In the genomic region with DNA sequence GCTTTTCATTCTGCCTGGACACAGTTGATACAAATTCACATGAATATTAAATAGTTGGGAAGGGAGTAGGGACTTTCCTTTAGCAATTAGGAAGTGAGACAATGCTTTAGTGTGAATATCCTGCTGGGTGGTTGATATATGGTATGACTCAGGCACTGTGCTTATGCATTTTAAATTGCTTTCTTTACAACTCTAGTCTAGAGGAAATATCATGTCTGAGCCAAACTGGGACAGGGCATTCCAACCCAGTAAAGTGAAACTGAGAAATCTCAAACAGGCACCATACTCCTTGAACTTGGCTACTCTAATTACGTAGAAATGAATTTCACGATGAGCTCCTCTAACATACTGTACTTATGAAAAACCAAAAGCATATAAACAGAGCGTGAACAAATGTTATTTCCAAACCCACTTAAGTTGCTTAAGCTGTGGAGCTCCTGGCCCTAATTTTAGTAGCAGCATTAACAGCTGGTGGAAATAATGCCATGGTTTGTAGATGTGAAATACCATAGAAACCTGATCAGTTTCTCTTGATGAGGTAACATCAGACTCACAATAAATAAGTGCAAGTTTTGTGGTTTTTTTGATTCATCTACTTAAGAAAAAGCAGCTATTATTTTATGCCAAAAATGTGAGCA, we compare ENCODE assay signal across 12 cellular contexts.
DNase-seq lines count a peak whose midpoint lies in the region; ATAC-seq, FAIRE-seq and TF ChIP-seq lines count a peak whose summit lies in the region.
"Had no signal": no experiment of that assay in that cellular context is flagged by ENCODE, and none has a peak within 500 bp of the region (broad histone marks: within the 10 kb centered on the region; RNA-seq: fewer than 3 reads in every experiment).

No MANE protein-coding gene starts in this region.

- no peak overlapping the region for H3K27ac Mint-ChIP-seq in MCF 10A (ENCODE audit: low read depth, unreplicated experiment)
- no peak overlapping the region for H3K27ac Mint-ChIP-seq in activated CD8-positive, alpha-beta T cell treated with anti-CD3 and anti-CD28 coated beads for 36 hours

- 0% methylated on average over 3 of the region's 3 CpGs for WGBS in GM12878 (ENCODE audit: insufficient coverage, insufficient replicate concordance, low lambda C conversion rate, missing lambda C conversion rate)

- in situ Hi-C loops in GM12878 (cut with MboI) = no loop called here

- H3K27me3 ChIP-seq in breast epithelium (no peaks in the 10 kb centered on the region), GM12878 (replicated peaks in 1 of 2; ENCODE audit: control insufficient read depth in 2 of 2, insufficient read depth in 2 of 2, low read length in 1 of 2) (no peaks in the 10 kb centered on the region), keratinocyte (ENCODE audit: control insufficient read depth, extremely low read depth, insufficient read depth, low read length) (no peaks in the 10 kb centered on the region), upper lobe of right lung (no peaks in the 10 kb centered on the region)
- H3K27me3 ChIP-seq: neutrophil had no signal

- no peak overlapping the region for H3K4me3 Mint-ChIP-seq in MCF 10A (ENCODE audit: unreplicated experiment)
- no peak overlapping the region for H3K4me3 Mint-ChIP-seq in activated CD8-positive, alpha-beta T cell treated with anti-CD3 and anti-CD28 coated beads for 36 hours

- H3K27me3 Mint-ChIP-seq in MCF 10A (ENCODE audit: insufficient read depth, unreplicated experiment) = no peaks in the 10 kb centered on the region
- no peaks in the 10 kb centered on the region for H3K27me3 Mint-ChIP-seq in activated CD8-positive, alpha-beta T cell treated with anti-CD3 and anti-CD28 coated beads for 36 hours

- H3K9me1 ChIP-seq in keratinocyte (ENCODE audit: control insufficient read depth, extremely low read depth, insufficient read depth, low read length) = no peaks in the 10 kb centered on the region

- no peaks in the 10 kb centered on the region for H3K9me3 ChIP-seq in breast epithelium
- H3K9me3 ChIP-seq in GM12878 (replicated peaks; ENCODE audit: control insufficient read depth, insufficient read depth, low read length) = no peaks in the 10 kb centered on the region
- no peaks in the 10 kb centered on the region for H3K9me3 ChIP-seq in keratinocyte (ENCODE audit: control insufficient read depth, low read depth, low read length)
- no peaks in the 10 kb centered on the region for H3K9me3 ChIP-seq in upper lobe of right lung
- H3K9me3 ChIP-seq: neutrophil had no signal

- TF ChIP-seq CTCF in MCF 10A (IDR thresholded peaks at IDR 0.05; ENCODE audit: unreplicated experiment) (no peak), breast epithelium (IDR thresholded peaks at IDR 0.05) (no peak), GM12878 (IDR thresholded peaks at IDR 0.05 in 2 of 3, conservative IDR thresholded peaks at IDR 0.05 in 1 of 3; ENCODE audit: control insufficient read depth in 2 of 3, extremely low read depth in 1 of 3, insufficient read depth in 1 of 3, low read depth in 3 of 3, low read length in 3 of 3) (no peak), keratinocyte (optimal IDR thresholded peaks at IDR 0.05 in 1 of 3, IDR thresholded peaks at IDR 0.05 in 1 of 3, conservative IDR thresholded peaks at IDR 0.05 in 1 of 3; ENCODE audit: extremely low read depth in 1 of 3, insufficient read depth in 2 of 3, low read length in 3 of 3) (no peak), upper lobe of right lung (IDR thresholded peaks at IDR 0.05) (no peak)
- TF ChIP-seq CTCF in activated CD8-positive, alpha-beta T cell treated with anti-CD3 and anti-CD28 coated beads for 36 hours (IDR thresholded peaks at IDR 0.05) = no peak

- DNase-seq in MCF 10A (ENCODE audit: unreplicated experiment) (peak; percentile 52), breast epithelium (ENCODE audit: low spot score in 2 of 2) (no peak), GM12878 (ENCODE audit: low read depth, low spot score) (no peak), keratinocyte (ENCODE audit: low read depth, low spot score) (peak; percentile 26), upper lobe of right lung (no peak)
- no peak for DNase-seq in activated effector memory CD4-positive, alpha-beta T cell treated with anti-CD3 and anti-CD28 coated beads, Interleukin-2, amount 50 U/mL, for 16 hours
- no peak for DNase-seq in activated CD8-positive, alpha-beta T cell treated with anti-CD3 and anti-CD28 coated beads for 36 hours
- DNase-seq: erythroblast, NCI-H1105 treated with DMSO at 0.1 percent for 48 hours, T-helper 1 cell had no signal

- H4K20me1 ChIP-seq in GM12878 (ENCODE audit: control insufficient read depth, insufficient read depth) (no peaks in the 10 kb centered on the region), keratinocyte (ENCODE audit: control insufficient read depth, extremely low read depth, insufficient read depth, low read length) (no peaks in the 10 kb centered on the region)

- H3K4me3 ChIP-seq in breast epithelium (no peak overlapping the region), GM12878 (no peak overlapping the region), keratinocyte (ENCODE audit: control insufficient read depth in 2 of 3, extremely low read depth in 1 of 3, insufficient read depth in 2 of 3, low read depth in 1 of 3, low read length in 3 of 3) (peak overlapping the region in 2 of 3 experiments; percentile 48 to 60), upper lobe of right lung (no peak overlapping the region)

- H3K79me2 ChIP-seq in GM12878 (ENCODE audit: control insufficient read depth, insufficient read depth, low read length) (no peaks in the 10 kb centered on the region), keratinocyte (ENCODE audit: control insufficient read depth, insufficient read depth, low read length) (no peaks in the 10 kb centered on the region)

- no peak for FAIRE-seq in GM12878 (lab: Jason Lieb, UNC)
- peak; percentile 90 for FAIRE-seq in keratinocyte (lab: Jason Lieb, UNC)

- ATAC-seq in GM12878 (peak; percentile 38; the same call in 2 of the 3 replicates), upper lobe of right lung (peak; percentile 59), GM21360 (IDR thresholded peaks at IDR 0.05; ENCODE audit: unreplicated experiment) (no peak)
- ATAC-seq in activated CD8-positive, alpha-beta T cell treated with anti-CD3 and anti-CD28 coated beads for 36 hours = no peak

- POLR2A ChIA-PET in MCF 10A (lab: Yijun Ruan, JAX) = no interaction called here
- POLR2A ChIA-PET in GM12878 (lab: Charles Lee) = no interaction called here
- POLR2A ChIA-PET in activated CD8-positive, alpha-beta T cell treated with anti-CD3 and anti-CD28 coated beads for 36 hours (lab: Charles Lee) = no interaction called here

- no peak for TF ChIP-seq POLR2A in breast epithelium (IDR thresholded peaks at IDR 0.05)
- TF ChIP-seq POLR2A in GM12878 (IDR thresholded peaks at IDR 0.05; ENCODE audit: low read depth, low read length) = no peak

- no peaks in the 10 kb centered on the region for H3K9me3 Mint-ChIP-seq in MCF 10A (ENCODE audit: unreplicated experiment)
- no peaks in the 10 kb centered on the region for H3K9me3 Mint-ChIP-seq in activated CD8-positive, alpha-beta T cell treated with anti-CD3 and anti-CD28 coated beads for 36 hours

- RAD21 ChIA-PET in GM12878 (lab: Charles Lee; ENCODE audit: unreplicated experiment) = no interaction called here

- BruUV-seq in MCF 10A (replicated peaks; lab: Mats Ljungman, UMichigan) = no TSS peak
- BruUV-seq in GM12878 (replicated peaks; lab: Mats Ljungman, UMichigan) = no TSS peak

- H3K4me1 Mint-ChIP-seq in MCF 10A (ENCODE audit: insufficient read depth, unreplicated experiment) = peaks cover 5% of the 10 kb centered on the region
- peaks cover 5% of the 10 kb centered on the region for H3K4me1 Mint-ChIP-seq in activated CD8-positive, alpha-beta T cell treated with anti-CD3 and anti-CD28 coated beads for 36 hours (ENCODE audit: low read depth)

- no peaks in the 10 kb centered on the region for H3K36me3 Mint-ChIP-seq in MCF 10A (ENCODE audit: insufficient read depth, unreplicated experiment)
- H3K36me3 Mint-ChIP-seq in activated CD8-positive, alpha-beta T cell treated with anti-CD3 and anti-CD28 coated beads for 36 hours (ENCODE audit: low read depth) = no peaks in the 10 kb centered on the region

- H3K4me1 ChIP-seq in breast epithelium = no peaks in the 10 kb centered on the region
- H3K4me1 ChIP-seq in GM12878 (ENCODE audit: control insufficient read depth, insufficient read depth, low read length) = no peaks in the 10 kb centered on the region
- H3K4me1 ChIP-seq in keratinocyte (ENCODE audit: control insufficient read depth, extremely low read depth, insufficient read depth, low read length) = peaks cover 22% of the 10 kb centered on the region
- H3K4me1 ChIP-seq in upper lobe of right lung = no peaks in the 10 kb centered on the region

- SMC1A ChIA-PET in GM12878 (lab: Charles Lee; ENCODE audit: uncharacterized antibody, unreplicated experiment) = no interaction called here

- H3K36me3 ChIP-seq in breast epithelium (no peaks in the 10 kb centered on the region), GM12878 (ENCODE audit: control insufficient read depth in 2 of 2, insufficient read depth in 2 of 2, low read length in 1 of 2) (no peaks in the 10 kb centered on the region), keratinocyte (ENCODE audit: control insufficient read depth in 2 of 2, extremely low read depth in 1 of 2, insufficient read depth in 2 of 2, low read length in 2 of 2) (no peaks in the 10 kb centered on the region), upper lobe of right lung (no peaks in the 10 kb centered on the region)
- H3K36me3 ChIP-seq: neutrophil had no signal

- no peak overlapping the region for H3K27ac ChIP-seq in breast epithelium
- no peak overlapping the region for H3K27ac ChIP-seq in GM12878 (ENCODE audit: control insufficient read depth, insufficient read depth)
- peak overlapping the region; percentile 85 for H3K27ac ChIP-seq in keratinocyte (ENCODE audit: control insufficient read depth, insufficient read depth, low read length)
- no peak overlapping the region for H3K27ac ChIP-seq in upper lobe of right lung
- H3K27ac ChIP-seq: neutrophil had no signal

- H3K9ac ChIP-seq in GM12878 (ENCODE audit: control insufficient read depth, insufficient read depth, low read length) (no peak overlapping the region), keratinocyte (ENCODE audit: control insufficient read depth, extremely low read depth, insufficient read depth, low read length) (peak overlapping the region; percentile 38)

- TF ChIP-seq EP300 in GM12878 (IDR thresholded peaks at IDR 0.05; ENCODE audit: borderline replicate concordance in 1 of 2, control insufficient read depth in 1 of 2, low read depth in 2 of 2, low read length in 2 of 2) = no peak

- intact Hi-C loops in MCF 10A (cut with micrococcal nuclease) = no loop called here
- intact Hi-C loops in breast epithelium (cut with DNase I; ENCODE audit: low total_unique reads) = no loop called here
- intact Hi-C loops in GM12878 (cut with micrococcal nuclease; ENCODE audit: unreplicated experiment) = no loop called here
- intact Hi-C loops in upper lobe of right lung (cut with DNase I) = no loop called here
- intact Hi-C loops in activated CD8-positive, alpha-beta T cell treated with anti-CD3 and anti-CD28 coated beads for 36 hours (cut with micrococcal nuclease) = no loop called here

- dilution Hi-C loops in keratinocyte (cut with MboI; ENCODE audit: extremely low pct_ligation_motif_present, low sequenced_read_pairs) = no loop called here

- H2AFZ ChIP-seq in GM12878 (ENCODE audit: control insufficient read depth, low read depth, low read length) (no peak overlapping the region), keratinocyte (ENCODE audit: control insufficient read depth, low read length) (peak overlapping the region; percentile 88)

- no peak for TF ChIP-seq RAD21 in GM12878 (IDR thresholded peaks at IDR 0.05; ENCODE audit: insufficient read depth, low read depth, low read length)

- CTCF ChIA-PET in MCF 10A (lab: Yijun Ruan, JAX) (interaction anchor here (0.7 kb wide), 2 partner anchors 17 to 1894 kb away, joined by 3 read pairs; no protein-coding TSS in a partner anchor), GM12878 (lab: Yijun Ruan, JAX) (interaction anchor here (0.6 to 1.1 kb wide), 2 partner anchors 19 to 1630 kb away, joined by 3 read pairs; no protein-coding TSS in a partner anchor)
- CTCF ChIA-PET in activated CD8-positive, alpha-beta T cell treated with anti-CD3 and anti-CD28 coated beads for 36 hours (lab: Charles Lee) = interaction anchor here (0.6 kb wide), 1 partner anchor 31 kb away, joined by 3 read pairs; no protein-coding TSS in a partner anchor

- H3K4me2 ChIP-seq in GM12878 (ENCODE audit: control insufficient read depth, insufficient read depth) (no peak overlapping the region), keratinocyte (ENCODE audit: control insufficient read depth, extremely low read depth, insufficient read depth, low read depth, low read length) (peak overlapping the region; percentile 89)

Comparison
In these comparisons a context has a peak if more than half of its experiments do, and no peak if none do; other contexts are left out.
1. DNase-seq: peak in MCF 10A (single experiment) and keratinocyte (single experiment); none in breast epithelium (0 of 2), GM12878 (single experiment), upper lobe of right lung (single experiment), activated effector memory CD4-positive, alpha-beta T cell treated with anti-CD3 and anti-CD28 coated beads, Interleukin-2, amount 50 U/mL, for 16 hours (single experiment) and activated CD8-positive, alpha-beta T cell treated with anti-CD3 and anti-CD28 coated beads for 36 hours (single experiment).
2. H3K4me3 ChIP-seq: peak in keratinocyte (2 of 3); none in breast epithelium (0 of 3), GM12878 (single experiment) and upper lobe of right lung (single experiment).
3. ATAC-seq: peak in GM12878 (single experiment) and upper lobe of right lung (single experiment); none in GM21360 (single experiment) and activated CD8-positive, alpha-beta T cell treated with anti-CD3 and anti-CD28 coated beads for 36 hours (single experiment).